ENCODE assay signal across 20 cellular contexts in the genomic region with DNA sequence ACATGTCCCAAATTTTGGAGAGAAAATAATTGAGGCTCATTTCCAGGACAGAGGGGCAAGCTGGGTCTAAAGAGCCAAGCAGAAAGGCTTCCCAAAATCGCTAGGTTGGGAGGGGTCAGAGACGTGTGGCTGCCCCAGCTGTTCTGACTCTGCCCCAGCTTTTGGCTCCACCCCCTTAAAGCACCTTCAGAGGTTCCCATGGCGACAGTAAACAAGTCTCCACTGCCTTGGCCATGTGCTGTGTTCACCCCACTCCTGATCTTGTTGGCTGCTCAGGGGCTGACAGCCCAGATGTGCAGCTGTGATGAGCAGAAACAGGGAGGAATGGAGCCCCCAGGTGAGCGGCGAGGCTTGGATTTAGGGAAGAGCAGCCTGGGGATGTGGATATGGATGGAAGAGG.
DNase-seq lines count a peak whose midpoint lies in the region; ATAC-seq, FAIRE-seq and TF ChIP-seq lines count a peak whose summit lies in the region.
"Had no signal": no experiment of that assay in that cellular context is flagged by ENCODE, and none has a peak within 500 bp of the region (broad histone marks: within the 10 kb centered on the region; RNA-seq: fewer than 3 reads in every experiment).

No MANE protein-coding gene starts in this region.

- H3K4me3 ChIP-seq in GM12865 (ENCODE audit: low read depth, low read length) (no peak overlapping the region), MG63 (no peak overlapping the region), right cardiac atrium (ENCODE audit: low read length) (no peak overlapping the region)
- H3K4me3 ChIP-seq: dorsolateral prefrontal cortex, heart right ventricle, upper lobe of right lung had no signal

- TF ChIP-seq CTCF in GM12865 (IDR thresholded peaks at IDR 0.05; ENCODE audit: insufficient read depth, low read depth, low read length, missing control alignments), result no peak

- H3K4me1 ChIP-seq in right cardiac atrium (ENCODE audit: control insufficient read depth, insufficient read depth, low read length), result no peaks in the 10 kb centered on the region
- H3K4me1 ChIP-seq: heart right ventricle, upper lobe of right lung had no signal

- FAIRE-seq in HTR-8/SVneo (lab: Jason Lieb, UNC), result no peak
- FAIRE-seq: islet of Langerhans had no signal

- no peaks in the 10 kb centered on the region for H3K36me3 ChIP-seq in MG63
- H3K36me3 ChIP-seq: heart right ventricle, neutrophil, upper lobe of right lung, WERI-Rb-1 had no signal

- no peak overlapping the region for H3K27ac ChIP-seq in right cardiac atrium (ENCODE audit: low read length)
- H3K27ac ChIP-seq: dorsolateral prefrontal cortex, heart right ventricle, neutrophil, upper lobe of right lung, WERI-Rb-1 had no signal

- H3K9me3 ChIP-seq in MG63, result no peaks in the 10 kb centered on the region
- no peaks in the 10 kb centered on the region for H3K9me3 ChIP-seq in right cardiac atrium (ENCODE audit: control insufficient read depth, low read length)
- H3K9me3 ChIP-seq: heart right ventricle, neutrophil, upper lobe of right lung had no signal

- DNase-seq in GM12865 (ENCODE audit: low read depth) (peak; percentile 3), NCI-H748 treated with DMSO at 0.1 percent for 48 hours (lab: John Stamatoyannopoulos, UW) (peak; percentile 17), iPS-NIHi11 (ENCODE audit: low spot score) (peak; percentile 23), MG63 (no peak), HTR-8/SVneo (ENCODE audit: insufficient read length, low spot score) (no peak), right cardiac atrium (no peak)
- DNase-seq: activated CD4-positive, alpha-beta T cell treated with anti-CD3 and anti-CD28 coated beads, Interleukin-2, amount 50 U/mL, for 48 hours; amygdala; CD8-positive, alpha-beta memory T cell; DMS79 treated with DMSO at 0.1 percent for 48 hours; dorsolateral prefrontal cortex; heart right ventricle; NCI-H2081 treated with DMSO at 0.1 percent for 48 hours; stimulated activated CD4-positive, alpha-beta T cell treated with anti-CD3 and anti-CD28 coated beads, Interleukin-12 subunit alpha, Interleukin-12 subunit beta, amount 100 ng/mL, for 4 hours; T-helper 2 cell; upper lobe of right lung; WERI-Rb-1 had no signal

- WGBS in right cardiac atrium, result 71% methylated on average over 5 of the region's 5 CpGs

- intact Hi-C loops in right cardiac atrium (cut with DNase I), result no loop called here

- peak; percentile 53 for ATAC-seq in GM19463 (IDR thresholded peaks at IDR 0.05; ENCODE audit: unreplicated experiment)
- no peak for ATAC-seq in right cardiac atrium
- ATAC-seq: heart right ventricle had no signal

- H3K27me3 ChIP-seq in MG63 (no peaks in the 10 kb centered on the region), right cardiac atrium (ENCODE audit: control insufficient read depth, insufficient read depth) (no peaks in the 10 kb centered on the region)
- H3K27me3 ChIP-seq: neutrophil, upper lobe of right lung had no signal

Comparison
In these comparisons a context has a peak if more than half of its experiments do, and no peak if none do; other contexts are left out.
1. DNase-seq: peak in GM12865 (single experiment), NCI-H748 treated with DMSO at 0.1 percent for 48 hours (single experiment) and iPS-NIHi11 (single experiment); none in MG63 (single experiment), HTR-8/SVneo (single experiment) and right cardiac atrium (0 of 3).